Comparison of ENCODE assay signal across 31 cellular contexts in genomic region chr20:24972341-24972740, GRCh38. TPM values are rescaled to one million over a fixed set of nuclear protein-coding genes. Genes with fewer than 3 reads are reported as not detected.
DNase-seq lines count a peak whose midpoint lies in the region; ATAC-seq and TF ChIP-seq lines count a peak whose summit lies in the region.
"Had no signal": no experiment of that assay in that cellular context is flagged by ENCODE, and none has a peak within 500 bp of the region (broad histone marks: within the 10 kb centered on the region; RNA-seq: fewer than 3 reads in every experiment).

No MANE protein-coding gene starts in this region.

- DNase-seq in activated CD8-positive, alpha-beta memory T cell treated with anti-CD3 and anti-CD28 coated beads, Interleukin-2, amount 10 ng/mL, durations not matched to agents 7 days and 5 days = peak; percentile 37
- DNase-seq in activated CD8-positive, alpha-beta memory T cell treated with anti-CD3 and anti-CD28 coated beads, Interleukin-2, amount 50 U/mL, for 48 hours = no peak
- DNase-seq in CD14-positive monocyte (ENCODE audit: low spot score) (peak; percentile 5), lower lobe of right lung (peak; percentile 10), transverse colon (peak; percentile 1), NCI-H748 treated with DMSO at 0.1 percent for 48 hours (lab: John Stamatoyannopoulos, UW) (no peak), left ventricle myocardium superior (no peak)
- DNase-seq: CD4-positive, alpha-beta memory T cell; COR-L47; DMS53; GM23248; HFFc6; MV-4-11; NCI-H1105; NCI-H1436 treated with DMSO at 0.1 percent for 48 hours; NCI-H1930; NCI-H2107; NCI-H446; NCI-H524 treated with DMSO at 0.1 percent for 48 hours; NCI-H82; NK-92 treated with Interleukin-12 subunit alpha and Interleukin-12 subunit beta, amount 100 ng/mL, for 24 hours; PC-3; SJCRH30 had no signal

- ATAC-seq in activated CD8-positive, alpha-beta memory T cell treated with anti-CD3 and anti-CD28 coated beads, Interleukin-2, amount 10 ng/mL, durations not matched to agents 7 days and 5 days = no peak
- ATAC-seq in lower lobe of right lung (no peak), left ventricle myocardium superior (no peak)
- ATAC-seq: K562, PC-3 had no signal

- no peaks in the 10 kb centered on the region for H3K4me1 ChIP-seq in lower lobe of right lung
- no peaks in the 10 kb centered on the region for H3K4me1 ChIP-seq in transverse colon
- H3K4me1 ChIP-seq: HAP-1, SJCRH30 had no signal

- H3K36me3 ChIP-seq in lower lobe of right lung (peaks cover 77% of the 10 kb centered on the region), transverse colon (peaks cover 0 to 28% (median 4%) of the 10 kb centered on the region in 4 donors)

- H3K27ac ChIP-seq in lower lobe of right lung (no peak overlapping the region), transverse colon (no peak overlapping the region)
- H3K27ac ChIP-seq: GM23248, SJCRH30 had no signal

- H3K4me3 ChIP-seq in lower lobe of right lung (no peak overlapping the region), transverse colon (no peak overlapping the region)
- H3K4me3 ChIP-seq: GM23248, HAP-1, K562, SJCRH30 had no signal

- peaks cover 8% of the 10 kb centered on the region for H3K4me1 Mint-ChIP-seq in activated CD8-positive, alpha-beta memory T cell treated with anti-CD3 and anti-CD28 coated beads, Interleukin-2, amount 10 ng/mL, durations not matched to agents 7 days and 5 days
- peaks cover 28% of the 10 kb centered on the region for H3K4me1 Mint-ChIP-seq in CD14-positive monocyte

- CTCF ChIA-PET in activated CD8-positive, alpha-beta memory T cell treated with anti-CD3 and anti-CD28 coated beads, Interleukin-2, amount 10 ng/mL, durations not matched to agents 7 days and 5 days (lab: Charles Lee) = no interaction called here

- H3K27me3 ChIP-seq in lower lobe of right lung (ENCODE audit: low read depth) (no peaks in the 10 kb centered on the region), transverse colon (no peaks in the 10 kb centered on the region)
- H3K27me3 ChIP-seq: SJCRH30 had no signal

- H3K4me3 Mint-ChIP-seq in activated CD8-positive, alpha-beta memory T cell treated with anti-CD3 and anti-CD28 coated beads, Interleukin-2, amount 10 ng/mL, durations not matched to agents 7 days and 5 days = no peak overlapping the region
- no peak overlapping the region for H3K4me3 Mint-ChIP-seq in CD14-positive monocyte
- H3K4me3 Mint-ChIP-seq: CD4-positive, alpha-beta memory T cell; HFFc6 had no signal

- peaks cover 68% of the 10 kb centered on the region for H3K36me3 Mint-ChIP-seq in activated CD8-positive, alpha-beta memory T cell treated with anti-CD3 and anti-CD28 coated beads, Interleukin-2, amount 10 ng/mL, durations not matched to agents 7 days and 5 days
- H3K36me3 Mint-ChIP-seq in CD14-positive monocyte = peaks cover 73 to 82% of the 10 kb centered on the region in 2 donors

- TF ChIP-seq EP300 in transverse colon (IDR thresholded peaks at IDR 0.05; ENCODE audit: low read depth) = no peak

- H3K27me3 Mint-ChIP-seq in activated CD8-positive, alpha-beta memory T cell treated with anti-CD3 and anti-CD28 coated beads, Interleukin-2, amount 10 ng/mL, durations not matched to agents 7 days and 5 days = no peaks in the 10 kb centered on the region
- peaks cover 0 to under 1% (median 0%) of the 10 kb centered on the region in 3 donors for H3K27me3 Mint-ChIP-seq in CD14-positive monocyte (ENCODE audit: low read depth in 3 of 3)
- H3K27me3 Mint-ChIP-seq: CD4-positive, alpha-beta memory T cell had no signal

- intact Hi-C loops in CD14-positive monocyte (cut with micrococcal nuclease) = no loop called here
- intact Hi-C loops in lower lobe of right lung (cut with DNase I) = no loop called here
- intact Hi-C loops in transverse colon (cut with DNase I; ENCODE audit: low total_unique reads) = no loop called here
- intact Hi-C loops in left ventricle myocardium superior (cut with micrococcal nuclease) = no loop called here

- WGBS in transverse colon (ENCODE audit: low coverage in 1 of 2), 2 donors = 83% methylated on average over 1 of the region's 2 CpGs; no CpG with 5 or more reads in 1 of the 2 donors

- TF ChIP-seq POLR2A in transverse colon (IDR thresholded peaks at IDR 0.05) = no peak

- TF ChIP-seq CTCF in CD14-positive monocyte (IDR thresholded peaks at IDR 0.05) = no peak
- TF ChIP-seq CTCF in lower lobe of right lung (IDR thresholded peaks at IDR 0.05) = no peak
- no peak for TF ChIP-seq CTCF in transverse colon (IDR thresholded peaks at IDR 0.05)

- in situ Hi-C loops in transverse colon (cut with MboI; ENCODE audit: low pct_ligation_motif_present in 1 of 4, low pct_unique_long_range_greater_than_20kb in 1 of 4, low sequenced_read_pairs in 3 of 4) = no loop called here

- no peak overlapping the region for H3K27ac Mint-ChIP-seq in activated CD8-positive, alpha-beta memory T cell treated with anti-CD3 and anti-CD28 coated beads, Interleukin-2, amount 10 ng/mL, durations not matched to agents 7 days and 5 days
- H3K27ac Mint-ChIP-seq in CD14-positive monocyte = no peak overlapping the region
- H3K27ac Mint-ChIP-seq: CD4-positive, alpha-beta memory T cell; HFFc6 had no signal

- H3K9me3 Mint-ChIP-seq in activated CD8-positive, alpha-beta memory T cell treated with anti-CD3 and anti-CD28 coated beads, Interleukin-2, amount 10 ng/mL, durations not matched to agents 7 days and 5 days (ENCODE audit: low read depth) = peaks cover 7% of the 10 kb centered on the region
- H3K9me3 Mint-ChIP-seq in CD14-positive monocyte = peaks cover 0 to 10% (median 5%) of the 10 kb centered on the region in 7 donors

- H3K9me3 ChIP-seq in lower lobe of right lung (peaks cover 5% of the 10 kb centered on the region), transverse colon (peaks cover 0 to 6% of the 10 kb centered on the region in 2 donors)

RNA-seq across cellular contexts. Expression of gene APMAP, which starts 20.2 kb away (rescaled TPM):
- 10 to 100 TPM; 47.5 to 56.0 TPM for total RNA-seq in activated CD8-positive, alpha-beta memory T cell treated with anti-CD3 and anti-CD28 coated beads, Interleukin-2, amount 10 ng/mL, durations not matched to agents 7 days and 5 days
- polyA plus RNA-seq in CD14-positive monocyte = 10 to 100 TPM; 73.2 to 74.0 TPM
- 82.9 TPM for total RNA-seq in lower lobe of right lung
- total RNA-seq in transverse colon = 10 to 100 TPM; 14.9 to 88.6 (median 50.2) TPM
- total RNA-seq in left ventricle myocardium superior = 25.9 TPM

RNA-seq across cellular contexts. Expression of gene CST7, which starts 23.3 kb away (rescaled TPM):
- 100 to 1,000 TPM; 177 to 202 TPM for total RNA-seq in activated CD8-positive, alpha-beta memory T cell treated with anti-CD3 and anti-CD28 coated beads, Interleukin-2, amount 10 ng/mL, durations not matched to agents 7 days and 5 days
- polyA plus RNA-seq in CD14-positive monocyte = 1 to 10 TPM; 1.8 to 3.2 TPM
- total RNA-seq in lower lobe of right lung = 11.7 TPM
- 1 to 10 TPM in 2 of 4 donors, not detected in 2; 3.2 to 3.3 TPM for total RNA-seq in transverse colon
- total RNA-seq in left ventricle myocardium superior = 0.92 TPM
- total RNA-seq: A172, Daoy, G401, GM23248, HFFc6, K562, LHCN-M2, MCF 10A, PC-3, SJCRH30 had no signal
- polyA plus RNA-seq: BJ, GM23248, K562 had no signal

Comparison
In these comparisons a context has a peak if more than half of its experiments do, and no peak if none do; other contexts are left out.
1. DNase-seq: peak in activated CD8-positive, alpha-beta memory T cell treated with anti-CD3 and anti-CD28 coated beads, Interleukin-2, amount 10 ng/mL, durations not matched to agents 7 days and 5 days (single experiment), CD14-positive monocyte (single experiment), lower lobe of right lung (single experiment) and transverse colon (single experiment); none in activated CD8-positive, alpha-beta memory T cell treated with anti-CD3 and anti-CD28 coated beads, Interleukin-2, amount 50 U/mL, for 48 hours (single experiment), NCI-H748 treated with DMSO at 0.1 percent for 48 hours (single experiment) and left ventricle myocardium superior (single experiment).
2. RNA of gene CST7, which starts 23.3 kb away (total RNA-seq): 177 to 202 TPM in activated CD8-positive, alpha-beta memory T cell treated with anti-CD3 and anti-CD28 coated beads, Interleukin-2, amount 10 ng/mL, durations not matched to agents 7 days and 5 days; 11.7 TPM in lower lobe of right lung (single experiment), 3.2 to 3.3 TPM in transverse colon and 0.92 TPM in left ventricle myocardium superior (single experiment); every median in the first group is over 10 times any median in the second.